16 cellular contexts compared by ENCODE assay signal in genomic region chr12:32486158-32486557, GRCh38.
DNase-seq lines count a peak whose midpoint lies in the region; ATAC-seq and TF ChIP-seq lines count a peak whose summit lies in the region.
"Had no signal": no experiment of that assay in that cellular context is flagged by ENCODE, and none has a peak within 500 bp of the region (broad histone marks: within the 10 kb centered on the region; RNA-seq: fewer than 3 reads in every experiment).

No MANE protein-coding gene starts in this region.

- in situ Hi-C loops in ACHN (cut with HindIII; ENCODE audit: low pct_ligation_motif_present, low pct_unique_long_range_greater_than_20kb, low sequenced_read_pairs), result no loop called here

- DNase-seq in ACHN (peak; percentile 22), PC-9 (peak; percentile 17 to 78), epithelial cell of esophagus (ENCODE audit: low read depth) (peak; percentile 29), NCI-H1048 (lab: John Stamatoyannopoulos, UW) (no peak), mucosa of gallbladder (ENCODE audit: low spot score) (no peak), glomerular visceral epithelial cell (ENCODE audit: extremely low spot score) (no peak)
- DNase-seq in naive thymus-derived CD4-positive, alpha-beta T cell, result no peak
- DNase-seq: activated CD4-positive, alpha-beta T cell treated with anti-CD3 and anti-CD28 coated beads, Interleukin-2, amount 10 ng/mL, durations not matched to agents 24 days and 14 days; DMS53; NCI-H1417 treated with DMSO at 0.1 percent for 48 hours; NCI-H510A; T-helper 2 cell; uterus had no signal

- H3K36me3 Mint-ChIP-seq in nephron (ENCODE audit: low read depth), result no peaks in the 10 kb centered on the region
- H3K36me3 Mint-ChIP-seq in naive thymus-derived CD4-positive, alpha-beta T cell, result no peaks in the 10 kb centered on the region
- H3K36me3 Mint-ChIP-seq: IgD-negative memory B cell had no signal

- POLR2A ChIA-PET in PC-9 (lab: Charles Lee; ENCODE audit: unreplicated experiment), result no interaction called here
- POLR2A ChIA-PET in naive thymus-derived CD4-positive, alpha-beta T cell (lab: Charles Lee), result no interaction called here

- no peaks in the 10 kb centered on the region for H3K9me3 ChIP-seq in PC-9 (ENCODE audit: insufficient read depth, low read depth)
- no peaks in the 10 kb centered on the region for H3K9me3 ChIP-seq in naive thymus-derived CD4-positive, alpha-beta T cell (ENCODE audit: control insufficient read depth in 2 of 3, low read length in 3 of 3)
- H3K9me3 ChIP-seq: uterus had no signal

- H3K27me3 Mint-ChIP-seq in nephron (ENCODE audit: low read depth), result no peaks in the 10 kb centered on the region
- H3K27me3 Mint-ChIP-seq in naive thymus-derived CD4-positive, alpha-beta T cell, result peaks cover 0 to 16% (median 3%) of the 10 kb centered on the region in 5 donors
- H3K27me3 Mint-ChIP-seq: IgD-negative memory B cell had no signal

- ATAC-seq in naive thymus-derived CD4-positive, alpha-beta T cell, result no peak

- CTCF ChIA-PET in PC-9 (lab: Charles Lee), result no interaction called here
- CTCF ChIA-PET in naive thymus-derived CD4-positive, alpha-beta T cell (lab: Charles Lee), result no interaction called here

- H3F3A ChIP-seq in PC-9 (ENCODE audit: insufficient read depth, low read depth), result peaks cover 17% of the 10 kb centered on the region

- H2AFZ ChIP-seq in PC-9, result no peak overlapping the region

- H3K4me3 ChIP-seq in PC-9 (no peak overlapping the region), epithelial cell of esophagus (ENCODE audit: low read length) (no peak overlapping the region)
- no peak overlapping the region for H3K4me3 ChIP-seq in naive thymus-derived CD4-positive, alpha-beta T cell (ENCODE audit: low read length)
- H3K4me3 ChIP-seq: uterus had no signal

- H3K36me3 ChIP-seq in PC-9 (ENCODE audit: low read depth), result no peaks in the 10 kb centered on the region
- H3K36me3 ChIP-seq in naive thymus-derived CD4-positive, alpha-beta T cell (ENCODE audit: control insufficient read depth in 2 of 3, insufficient read depth in 3 of 3, low read length in 3 of 3), result no peaks in the 10 kb centered on the region
- H3K36me3 ChIP-seq: uterus had no signal

- no peaks in the 10 kb centered on the region for H3K79me2 ChIP-seq in PC-9 (ENCODE audit: low read depth)

- intact Hi-C loops in PC-9 (cut with micrococcal nuclease; ENCODE audit: unreplicated experiment), result loop anchor here (10.0 kb wide), 1 partner anchor 91 kb away; the partner anchor contains the start of gene FGD4
- intact Hi-C loops in naive thymus-derived CD4-positive, alpha-beta T cell (cut with micrococcal nuclease), result no loop called here

- TF ChIP-seq CTCF in PC-9 (conservative IDR thresholded peaks at IDR 0.05), result no peak
- no peak for TF ChIP-seq CTCF in epithelial cell of esophagus (IDR thresholded peaks at IDR 0.05; ENCODE audit: insufficient read depth, low read depth, low read length, missing control alignments)
- no peak for TF ChIP-seq CTCF in nephron (IDR thresholded peaks at IDR 0.05; ENCODE audit: unreplicated experiment in 3 of 3)

- H3K9me2 ChIP-seq in PC-9 (ENCODE audit: insufficient read depth), result no peaks in the 10 kb centered on the region

- peak overlapping the region; percentile 42 for H3K4me2 ChIP-seq in PC-9

- peaks cover 36% of the 10 kb centered on the region for H3K4me1 Mint-ChIP-seq in nephron
- H3K4me1 Mint-ChIP-seq in naive thymus-derived CD4-positive, alpha-beta T cell, result peaks cover 0 to 6% (median 0%) of the 10 kb centered on the region in 7 donors

- peak overlapping the region in 2 of 3 experiments; percentile 1 to 3 for H3K27ac Mint-ChIP-seq in nephron
- H3K27ac Mint-ChIP-seq in naive thymus-derived CD4-positive, alpha-beta T cell, result no peak overlapping the region
- H3K27ac Mint-ChIP-seq: activated CD4-positive, alpha-beta T cell treated with anti-CD3 and anti-CD28 coated beads, Interleukin-2, amount 10 ng/mL, durations not matched to agents 24 days and 14 days; IgD-negative memory B cell had no signal

- H3K4me1 ChIP-seq in PC-9 (replicated peaks; ENCODE audit: insufficient read depth), result peaks cover 11% of the 10 kb centered on the region
- no peaks in the 10 kb centered on the region for H3K4me1 ChIP-seq in naive thymus-derived CD4-positive, alpha-beta T cell (ENCODE audit: control insufficient read depth in 2 of 2, insufficient read depth in 2 of 2, low read length in 2 of 2)
- H3K4me1 ChIP-seq: uterus had no signal

- H3K9me3 Mint-ChIP-seq in nephron, result no peaks in the 10 kb centered on the region
- H3K9me3 Mint-ChIP-seq in naive thymus-derived CD4-positive, alpha-beta T cell, result no peaks in the 10 kb centered on the region
- H3K9me3 Mint-ChIP-seq: activated CD4-positive, alpha-beta T cell treated with anti-CD3 and anti-CD28 coated beads, Interleukin-2, amount 10 ng/mL, durations not matched to agents 24 days and 14 days; IgD-negative memory B cell had no signal

- no TSS peak for BruUV-seq in PC-9 (replicated peaks; lab: Mats Ljungman, UMichigan)

- no peak overlapping the region for H3K4me3 Mint-ChIP-seq in nephron
- H3K4me3 Mint-ChIP-seq in naive thymus-derived CD4-positive, alpha-beta T cell, result no peak overlapping the region
- H3K4me3 Mint-ChIP-seq: activated CD4-positive, alpha-beta T cell treated with anti-CD3 and anti-CD28 coated beads, Interleukin-2, amount 10 ng/mL, durations not matched to agents 24 days and 14 days; IgD-negative memory B cell had no signal

- no peaks in the 10 kb centered on the region for H3K27me3 ChIP-seq in PC-9 (ENCODE audit: insufficient read depth, low read depth)
- H3K27me3 ChIP-seq in naive thymus-derived CD4-positive, alpha-beta T cell (ENCODE audit: control insufficient read depth in 2 of 2, insufficient read depth in 2 of 2, low read length in 2 of 2), result peaks cover 0 to 3% of the 10 kb centered on the region in 2 donors
- H3K27me3 ChIP-seq: uterus had no signal

- H4K20me1 ChIP-seq in PC-9 (ENCODE audit: insufficient read depth), result no peaks in the 10 kb centered on the region

- H3K27ac ChIP-seq in PC-9, result peak overlapping the region; percentile 38
- no peak overlapping the region for H3K27ac ChIP-seq in naive thymus-derived CD4-positive, alpha-beta T cell (ENCODE audit: low read depth, low read length)
- H3K27ac ChIP-seq: RWPE1 had no signal

Comparison
In these comparisons a context has a peak if more than half of its experiments do, and no peak if none do; other contexts are left out.
1. DNase-seq: peak in ACHN (single experiment), PC-9 (2 of 2) and epithelial cell of esophagus (single experiment); none in NCI-H1048 (single experiment), mucosa of gallbladder (single experiment), glomerular visceral epithelial cell (single experiment) and naive thymus-derived CD4-positive, alpha-beta T cell (0 of 9).
2. H3K27ac Mint-ChIP-seq: peak in nephron (2 of 3); none in naive thymus-derived CD4-positive, alpha-beta T cell (0 of 9).